9 cellular contexts compared by ENCODE assay signal in the genomic region with DNA sequence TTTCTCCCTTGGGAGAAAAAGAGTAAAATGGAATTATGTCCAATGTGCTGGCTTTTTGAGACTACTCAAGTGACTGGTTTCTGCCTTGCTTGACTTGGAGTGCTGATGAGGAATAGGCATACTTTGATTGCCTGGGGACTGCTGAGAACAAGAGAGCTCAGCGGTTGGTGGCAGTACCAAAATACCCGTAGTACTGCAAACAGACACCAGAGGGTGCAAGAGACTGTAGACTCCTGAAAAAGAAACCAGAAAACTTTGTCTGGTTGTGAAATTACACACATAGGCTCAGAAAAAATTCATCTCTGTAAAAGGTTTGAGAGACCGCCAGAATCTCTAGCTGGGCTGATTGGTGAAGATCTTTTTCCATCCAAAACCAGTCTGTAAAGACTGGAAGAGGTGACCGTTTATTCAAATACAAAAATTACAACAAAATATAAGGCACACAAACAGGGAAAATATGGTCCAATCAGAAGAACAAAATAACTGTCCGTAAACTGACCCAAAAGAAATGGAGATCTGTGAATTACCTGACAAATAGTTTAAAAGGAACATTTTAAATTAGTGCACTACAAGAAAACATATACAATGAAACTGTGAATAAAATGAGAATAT. TPM values are rescaled to one million over a fixed set of nuclear protein-coding genes. Genes with fewer than 3 reads are reported as not detected.
DNase-seq lines count a peak whose midpoint lies in the region; ATAC-seq and TF ChIP-seq lines count a peak whose summit lies in the region.
"Had no signal": no experiment of that assay in that cellular context is flagged by ENCODE, and none has a peak within 500 bp of the region (broad histone marks: within the 10 kb centered on the region; RNA-seq: fewer than 3 reads in every experiment).

No MANE protein-coding gene starts in this region.

- no peak for TF ChIP-seq POLR2A in Peyer's patch (IDR thresholded peaks at IDR 0.05)
- TF ChIP-seq POLR2A in adrenal gland (IDR thresholded peaks at IDR 0.05) = no peak

- DNase-seq in DMS 273 (lab: John Stamatoyannopoulos, UW; ENCODE audit: unreplicated experiment) = peak; percentile 64
- no peak for DNase-seq in DMS 273 treated with DMSO at 0.1 percent for 48 hours (lab: John Stamatoyannopoulos, UW)
- peak; percentile 91 for DNase-seq in HT-29 (ENCODE audit: low spot score)
- peak in 1 of 3 donors; percentile 78 for DNase-seq in Peyer's patch
- peak; percentile 49 to 87 (median 68) for DNase-seq in adrenal gland
- DNase-seq in iPS-NIHi11 (ENCODE audit: low spot score) = peak; percentile 63
- DNase-seq in stimulated activated CD4-positive, alpha-beta T cell treated with anti-CD3 and anti-CD28 coated beads, Interleukin-2, amount 100 ng/mL, for 48 hours = peak; percentile 57 to 65

- H3K4me3 ChIP-seq in Peyer's patch (no peak overlapping the region), adrenal gland (no peak overlapping the region)
- H3K4me3 ChIP-seq: BLaER1 had no signal

- ATAC-seq in GM21529 (IDR thresholded peaks at IDR 0.05; ENCODE audit: unreplicated experiment) = peak; percentile 98

- intact Hi-C loops in adrenal gland (cut with DNase I) = no loop called here

- H3K27me3 ChIP-seq in Peyer's patch (no peaks in the 10 kb centered on the region), adrenal gland (no peaks in the 10 kb centered on the region)
- H3K27me3 ChIP-seq: BLaER1 had no signal

- H3K27ac ChIP-seq in Peyer's patch (no peak overlapping the region), adrenal gland (no peak overlapping the region)
- H3K27ac ChIP-seq: BLaER1 had no signal

- H3K4me1 ChIP-seq in Peyer's patch (no peaks in the 10 kb centered on the region), adrenal gland (replicated peaks in 1 of 2) (no peaks in the 10 kb centered on the region)
- H3K4me1 ChIP-seq: BLaER1 had no signal

- no peaks in the 10 kb centered on the region for H3K36me3 ChIP-seq in Peyer's patch
- H3K36me3 ChIP-seq in adrenal gland (replicated peaks in 1 of 2) = no peaks in the 10 kb centered on the region
- H3K36me3 ChIP-seq: BLaER1 had no signal

- TF ChIP-seq CTCF in Peyer's patch (IDR thresholded peaks at IDR 0.05) (peak in 5 of 6 experiments; percentile 9 to 72 (median 68)), adrenal gland (IDR thresholded peaks at IDR 0.05) (peak; percentile 68 to 82 (median 80))

- H3K9me3 ChIP-seq in Peyer's patch (no peaks in the 10 kb centered on the region), adrenal gland (replicated peaks in 1 of 3) (no peaks in the 10 kb centered on the region)

- WGBS in adrenal gland, 4 donors = 40 to 49% (median 44%) methylated on average over 5 of the region's 5 CpGs

RNA-seq across cellular contexts. Expression of gene BICC1, which starts 18.5 kb away (rescaled TPM):
- not detected in 2 replicates for total RNA-seq in HT-29 (2014; rRNA removed; shearing (Covaris generic))
- total RNA-seq in Peyer's patch (10 to 100 TPM in 1 of 4 donors, 1 to 10 TPM in 3; 1.1 to 19.0 (median 2.6) TPM), adrenal gland (10 to 100 TPM in 4 of 8 donors, 1 to 10 TPM in 4; 5.9 to 25.9 (median 11.4) TPM)
- polyA plus RNA-seq in adrenal gland = 1 to 10 TPM; 4.5 to 5.9 (median 5.7) TPM
